Comparison of ENCODE assay signal across 8 cellular contexts in the genomic region with DNA sequence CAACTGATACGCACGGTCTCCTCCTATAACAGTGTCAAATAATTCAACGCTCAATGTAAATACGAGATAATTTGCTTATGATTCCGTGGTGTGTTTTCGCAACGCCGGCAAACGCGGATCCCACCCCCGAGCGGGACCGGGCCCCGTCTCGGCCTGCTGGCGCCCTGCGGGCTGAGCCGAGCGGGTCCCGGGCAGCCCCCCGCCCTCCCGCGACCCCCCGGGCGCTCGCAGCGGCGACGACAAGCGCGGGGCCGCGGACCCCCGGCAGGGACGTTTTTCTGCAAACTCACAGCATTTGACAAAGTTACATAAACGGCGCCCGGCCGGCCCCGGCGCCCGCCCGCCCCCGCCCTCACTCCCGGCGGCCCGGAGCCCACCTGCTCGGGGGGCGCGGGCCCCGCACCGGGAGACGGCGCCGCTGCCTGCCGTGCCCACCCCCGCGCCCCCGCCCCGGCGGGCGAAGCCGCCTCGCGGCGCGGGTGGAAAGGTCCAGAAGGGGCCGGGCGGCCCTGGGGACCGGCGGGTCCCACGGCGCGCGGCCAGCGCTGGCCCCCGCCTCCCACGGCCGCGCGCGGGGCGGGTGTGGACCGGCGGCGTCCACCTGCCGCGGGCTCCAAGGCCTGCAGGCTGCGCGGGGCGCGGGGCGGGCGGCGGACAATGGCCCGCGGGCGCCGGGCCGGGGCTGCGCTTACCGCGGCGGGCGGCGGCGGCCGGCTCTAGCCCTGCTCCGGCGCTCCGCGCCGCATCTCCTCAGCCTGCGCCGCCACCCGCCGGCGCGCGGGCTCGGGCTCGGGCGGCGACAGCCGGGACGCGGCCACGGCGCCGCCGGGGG. TPM values are rescaled to one million over a fixed set of nuclear protein-coding genes. Genes with fewer than 3 reads are reported as not detected.
DNase-seq lines count a peak whose midpoint lies in the region; ATAC-seq lines count a peak whose summit lies in the region.

No MANE protein-coding gene starts in this region.

- no peaks in the 10 kb centered on the region for H3K9me3 ChIP-seq in HUES48 (ENCODE audit: control insufficient read depth, insufficient read depth, low read length)

- H3K36me3 ChIP-seq in HUES48 (ENCODE audit: control insufficient read depth, insufficient read depth, low read length) = no peaks in the 10 kb centered on the region

- ATAC-seq in activated naive CD4-positive, alpha-beta T cell treated with anti-CD3 and anti-CD28 coated beads, Interleukin-2, amount 50 U/mL, for 72 hours = peak; percentile 0
- peak; percentile 1 to 2 for ATAC-seq in stimulated activated naive B cell treated with anti-CD40 and anti-IgM and Interleukin-4, amounts not matched to agents 10 μg/mL and 1 μg/mL and 100 μg/mL, for 72 hours (replicated peaks)

- peaks cover 18 to 19% of the 10 kb centered on the region in 2 donors for H3K36me3 Mint-ChIP-seq in activated naive CD4-positive, alpha-beta T cell treated with anti-CD3 and anti-CD28 coated beads, Interleukin-2, amount 50 U/mL, for 72 hours
- peaks cover 3 to 11% of the 10 kb centered on the region in 2 donors for H3K36me3 Mint-ChIP-seq in stimulated activated naive B cell treated with anti-CD40 and anti-IgM and Interleukin-4, amounts not matched to agents 10 μg/mL and 1 μg/mL and 100 μg/mL, for 72 hours

- H3K9me3 Mint-ChIP-seq in activated naive CD4-positive, alpha-beta T cell treated with anti-CD3 and anti-CD28 coated beads, Interleukin-2, amount 50 U/mL, for 72 hours = no peaks in the 10 kb centered on the region
- H3K9me3 Mint-ChIP-seq in stimulated activated naive B cell treated with anti-CD40 and anti-IgM and Interleukin-4, amounts not matched to agents 10 μg/mL and 1 μg/mL and 100 μg/mL, for 72 hours = no peaks in the 10 kb centered on the region

- no peaks in the 10 kb centered on the region for H3K27me3 ChIP-seq in HUES48 (ENCODE audit: control insufficient read depth, insufficient read depth, low read length)

- DNase-seq in NCI-H1105 (lab: John Stamatoyannopoulos, UW) = peak; percentile 34
- no peak for DNase-seq in NCI-H1105 treated with DMSO at 0.1 percent for 48 hours (lab: John Stamatoyannopoulos, UW)
- DNase-seq in activated naive CD4-positive, alpha-beta T cell treated with anti-CD3 and anti-CD28 coated beads, Interleukin-2, amount 50 U/mL, for 72 hours (ENCODE audit: low spot score in 2 of 2) = no peak
- peak; percentile 33 for DNase-seq in iris pigment epithelial cell (ENCODE audit: low read depth)
- DNase-seq in stimulated activated naive B cell treated with anti-CD40 and anti-IgM and Interleukin-4, amounts not matched to agents 10 μg/mL and 1 μg/mL and 100 μg/mL, for 72 hours = no peak
- DNase-seq in COLO829 (ENCODE audit: low spot score) = no peak
- DNase-seq in cortex of kidney (lab: John Stamatoyannopoulos, UW) = no peak

- peak overlapping the region; percentile 64 for H3K27ac ChIP-seq in HUES48 (ENCODE audit: low read depth, low read length)

- H3K4me1 Mint-ChIP-seq in stimulated activated naive B cell treated with anti-CD40 and anti-IgM and Interleukin-4, amounts not matched to agents 10 μg/mL and 1 μg/mL and 100 μg/mL, for 72 hours = peaks cover 22 to 45% of the 10 kb centered on the region in 2 donors

- H3K4me1 ChIP-seq in HUES48 (ENCODE audit: control insufficient read depth, insufficient read depth, low read length) = peaks cover 19% of the 10 kb centered on the region

- peaks cover 0 to 8% of the 10 kb centered on the region in 2 donors for H3K27me3 Mint-ChIP-seq in stimulated activated naive B cell treated with anti-CD40 and anti-IgM and Interleukin-4, amounts not matched to agents 10 μg/mL and 1 μg/mL and 100 μg/mL, for 72 hours

- H3K4me3 Mint-ChIP-seq in stimulated activated naive B cell treated with anti-CD40 and anti-IgM and Interleukin-4, amounts not matched to agents 10 μg/mL and 1 μg/mL and 100 μg/mL, for 72 hours = peak overlapping the region; percentile 79 to 88

- peak overlapping the region; percentile 69 for H3K4me3 ChIP-seq in HUES48 (ENCODE audit: low read depth, low read length)

- peak overlapping the region; percentile 13; the same call in 1 of the 2 replicates for H3K9ac ChIP-seq in HUES48 (ENCODE audit: low read depth, low read length)

- peak overlapping the region; percentile 95 to 100 for H3K27ac Mint-ChIP-seq in activated naive CD4-positive, alpha-beta T cell treated with anti-CD3 and anti-CD28 coated beads, Interleukin-2, amount 50 U/mL, for 72 hours
- H3K27ac Mint-ChIP-seq in stimulated activated naive B cell treated with anti-CD40 and anti-IgM and Interleukin-4, amounts not matched to agents 10 μg/mL and 1 μg/mL and 100 μg/mL, for 72 hours = no peak overlapping the region

RNA-seq across cellular contexts. Expression of a gene that starts 0.6 kb away (rescaled TPM):
- total RNA-seq in activated naive CD4-positive, alpha-beta T cell treated with anti-CD3 and anti-CD28 coated beads, Interleukin-2, amount 50 U/mL, for 72 hours = 10 to 100 TPM; 34.1 to 39.1 TPM

Comparison
In these comparisons a context has a peak if more than half of its experiments do, and no peak if none do; other contexts are left out.
1. DNase-seq: peak in NCI-H1105 (single experiment) and iris pigment epithelial cell (single experiment); none in NCI-H1105 treated with DMSO at 0.1 percent for 48 hours (single experiment), activated naive CD4-positive, alpha-beta T cell treated with anti-CD3 and anti-CD28 coated beads, Interleukin-2, amount 50 U/mL, for 72 hours (0 of 2), stimulated activated naive B cell treated with anti-CD40 and anti-IgM and Interleukin-4, amounts not matched to agents 10 μg/mL and 1 μg/mL and 100 μg/mL, for 72 hours (single experiment), COLO829 (single experiment) and cortex of kidney (single experiment).